ENCODE assay signal across 23 cellular contexts in the genomic region with DNA sequence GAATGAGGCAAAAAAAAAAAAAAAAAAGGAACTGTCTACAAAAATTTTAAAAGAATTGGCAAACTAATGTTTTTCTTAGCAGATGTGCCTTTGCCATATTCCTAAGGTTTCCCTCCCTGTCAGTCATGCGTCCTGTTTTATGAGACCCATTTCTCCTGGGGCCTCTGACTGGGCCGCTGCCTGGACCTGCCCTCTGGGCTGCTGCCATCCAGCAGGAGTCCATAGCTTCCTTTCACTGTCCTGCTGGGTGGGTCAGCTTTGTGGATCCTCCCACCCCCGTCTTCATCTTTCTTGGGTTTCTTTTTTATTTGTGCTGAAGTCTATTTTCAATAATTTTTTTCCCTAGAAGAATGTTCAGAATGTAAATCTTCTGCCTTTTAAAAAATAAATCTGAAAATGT.
DNase-seq lines count a peak whose midpoint lies in the region; ATAC-seq and TF ChIP-seq lines count a peak whose summit lies in the region.
"Had no signal": no experiment of that assay in that cellular context is flagged by ENCODE, and none has a peak within 500 bp of the region (broad histone marks: within the 10 kb centered on the region; RNA-seq: fewer than 3 reads in every experiment).

No MANE protein-coding gene starts in this region.

- H3K27me3 ChIP-seq in osteoblast (ENCODE audit: insufficient read depth, low read length) = no peaks in the 10 kb centered on the region
- H3K27me3 ChIP-seq: dorsolateral prefrontal cortex, hepatocyte, Peyer's patch had no signal

- H2AFZ ChIP-seq in osteoblast (ENCODE audit: low read length) = peak overlapping the region; percentile 44
- H2AFZ ChIP-seq: hepatocyte had no signal

- H3K27me3 Mint-ChIP-seq in stimulated activated naive CD8-positive, alpha-beta T cell treated with anti-CD3 and anti-CD28 coated beads, Interleukin-15, amount 100 ng/mL, for 72 hours = no peaks in the 10 kb centered on the region
- peaks cover 4% of the 10 kb centered on the region for H3K27me3 Mint-ChIP-seq in glutamatergic neuron (ENCODE audit: unreplicated experiment)
- H3K27me3 Mint-ChIP-seq: activated naive CD8-positive, alpha-beta T cell; CD8-positive, alpha-beta memory T cell had no signal

- H3K27ac ChIP-seq in RWPE1 (peak overlapping the region; percentile 45), osteoblast (ENCODE audit: low read depth, low read length) (peak overlapping the region; percentile 49)
- H3K27ac ChIP-seq: dorsolateral prefrontal cortex, hepatocyte, HL-60, Peyer's patch had no signal

- CTCF ChIA-PET in RWPE1 (lab: Yijun Ruan, JAX) = no interaction called here

- peak overlapping the region; percentile 42 for H3K4me2 ChIP-seq in osteoblast (ENCODE audit: insufficient read depth, low read length)
- H3K4me2 ChIP-seq: hepatocyte had no signal

- no peaks in the 10 kb centered on the region for H3K9me3 Mint-ChIP-seq in stimulated activated naive CD8-positive, alpha-beta T cell treated with anti-CD3 and anti-CD28 coated beads, Interleukin-15, amount 100 ng/mL, for 72 hours
- peaks cover 2% of the 10 kb centered on the region for H3K9me3 Mint-ChIP-seq in glutamatergic neuron (ENCODE audit: unreplicated experiment)
- H3K9me3 Mint-ChIP-seq: activated T-helper 1 cell treated with anti-CD3 and anti-CD28 coated beads, Interleukin-12 subunit alpha, Interleukin-12 subunit beta, Interleukin-2, Interleukin-4 antibody, amounts not matched to agents 30 ng/mL and 10 ng/mL and 1 ng/mL, durations not matched to agents 14 hours and 24 hours and 36 hours; CD8-positive, alpha-beta memory T cell; neural crest cell had no signal

- no peak overlapping the region for H3K27ac Mint-ChIP-seq in stimulated activated naive CD8-positive, alpha-beta T cell treated with anti-CD3 and anti-CD28 coated beads, Interleukin-15, amount 100 ng/mL, for 72 hours
- H3K27ac Mint-ChIP-seq in glutamatergic neuron (ENCODE audit: unreplicated experiment) = no peak overlapping the region
- H3K27ac Mint-ChIP-seq: activated naive CD8-positive, alpha-beta T cell; activated T-helper 1 cell treated with anti-CD3 and anti-CD28 coated beads, Interleukin-12 subunit alpha, Interleukin-12 subunit beta, Interleukin-2, Interleukin-4 antibody, amounts not matched to agents 30 ng/mL and 10 ng/mL and 1 ng/mL, durations not matched to agents 14 hours and 24 hours and 36 hours had no signal

- no peaks in the 10 kb centered on the region for H3K9me3 ChIP-seq in osteoblast (ENCODE audit: low read depth, low read length)
- H3K9me3 ChIP-seq: Peyer's patch had no signal

- H3K4me1 Mint-ChIP-seq in stimulated activated naive CD8-positive, alpha-beta T cell treated with anti-CD3 and anti-CD28 coated beads, Interleukin-15, amount 100 ng/mL, for 72 hours = peaks cover 6% of the 10 kb centered on the region
- H3K4me1 Mint-ChIP-seq in glutamatergic neuron (ENCODE audit: low read depth, unreplicated experiment) = peaks cover 4% of the 10 kb centered on the region
- H3K4me1 Mint-ChIP-seq: neural crest cell had no signal

- no peak for TF ChIP-seq CTCF in RWPE1 (conservative IDR thresholded peaks at IDR 0.05; ENCODE audit: low read depth)
- TF ChIP-seq CTCF in fibroblast of the aortic adventitia (IDR thresholded peaks at IDR 0.05; ENCODE audit: insufficient read depth, low read length) = no peak
- TF ChIP-seq CTCF in osteoblast (IDR thresholded peaks at IDR 0.05; ENCODE audit: extremely low read depth, low read depth, low read length) = no peak
- no peak for TF ChIP-seq CTCF in glutamatergic neuron (IDR thresholded peaks at IDR 0.05; ENCODE audit: partially characterized antibody, unreplicated experiment)

- H3K4me1 ChIP-seq in osteoblast (ENCODE audit: insufficient read depth, low read length) = peaks cover 26% of the 10 kb centered on the region
- H3K4me1 ChIP-seq: Peyer's patch had no signal

- H4K20me1 ChIP-seq in osteoblast (ENCODE audit: insufficient read depth, low read length) = no peaks in the 10 kb centered on the region

- H3K4me3 ChIP-seq in fibroblast of the aortic adventitia (ENCODE audit: low read depth, low read length) (no peak overlapping the region), osteoblast (ENCODE audit: insufficient read depth, low read length) (no peak overlapping the region)
- H3K4me3 ChIP-seq: dorsolateral prefrontal cortex, hepatocyte, Peyer's patch had no signal

- H3K79me2 ChIP-seq in osteoblast (ENCODE audit: insufficient read depth, low read length) = peaks cover 11% of the 10 kb centered on the region
- H3K79me2 ChIP-seq: hepatocyte had no signal

- no peak overlapping the region for H3K4me3 Mint-ChIP-seq in stimulated activated naive CD8-positive, alpha-beta T cell treated with anti-CD3 and anti-CD28 coated beads, Interleukin-15, amount 100 ng/mL, for 72 hours
- H3K4me3 Mint-ChIP-seq in glutamatergic neuron (ENCODE audit: unreplicated experiment) = no peak overlapping the region
- H3K4me3 Mint-ChIP-seq: activated naive CD8-positive, alpha-beta T cell; activated T-helper 1 cell treated with anti-CD3 and anti-CD28 coated beads, Interleukin-12 subunit alpha, Interleukin-12 subunit beta, Interleukin-2, Interleukin-4 antibody, amounts not matched to agents 30 ng/mL and 10 ng/mL and 1 ng/mL, durations not matched to agents 14 hours and 24 hours and 36 hours; CD8-positive, alpha-beta memory T cell; neural crest cell had no signal

- POLR2A ChIA-PET in RWPE1 (lab: Yijun Ruan, JAX; ENCODE audit: low non-redundant PET) = no interaction called here

- H3K36me3 Mint-ChIP-seq in glutamatergic neuron (ENCODE audit: unreplicated experiment) = peaks cover 9% of the 10 kb centered on the region
- H3K36me3 Mint-ChIP-seq: activated naive CD8-positive, alpha-beta T cell had no signal

- DNase-seq in AG20443 (ENCODE audit: low spot score) (peak; percentile 77), RWPE1 (ENCODE audit: low spot score) (peak; percentile 41), fibroblast of the aortic adventitia (ENCODE audit: low read depth) (peak; percentile 45), osteoblast (ENCODE audit: insufficient read length, low spot score, missing footprints) (peak; percentile 89), NCI-H526 treated with DMSO at 0.1 percent for 48 hours (lab: John Stamatoyannopoulos, UW) (no peak), glutamatergic neuron (no peak)
- DNase-seq in stimulated activated naive CD8-positive, alpha-beta T cell treated with anti-CD3 and anti-CD28 coated beads, Interleukin-15, amount 100 ng/mL, for 72 hours = no peak
- DNase-seq: CD8-positive, alpha-beta memory T cell; DND-41; dorsolateral prefrontal cortex; mesendoderm; MM.1S; NCI-H1694; NCI-H2227 treated with DMSO at 0.1 percent for 48 hours; Peyer's patch; stimulated activated CD4-positive, alpha-beta T cell treated with anti-CD3 and anti-CD28 coated beads, Interleukin-12 subunit alpha, Interleukin-12 subunit beta, amount 100 ng/mL, for 4 hours had no signal

- ATAC-seq in HG03039 (IDR thresholded peaks at IDR 0.05; ENCODE audit: unreplicated experiment) = no peak
- no peak for ATAC-seq in stimulated activated naive CD8-positive, alpha-beta T cell treated with anti-CD3 and anti-CD28 coated beads, Interleukin-15, amount 100 ng/mL, for 72 hours
- ATAC-seq: esophagus mucosa had no signal

- H3K36me3 ChIP-seq in osteoblast (ENCODE audit: insufficient read depth, low read length) = no peaks in the 10 kb centered on the region
- H3K36me3 ChIP-seq: Peyer's patch had no signal

Comparison
In these comparisons a context has a peak if more than half of its experiments do, and no peak if none do; other contexts are left out.
1. DNase-seq: peak in AG20443 (single experiment), RWPE1 (single experiment), fibroblast of the aortic adventitia (single experiment) and osteoblast (single experiment); none in NCI-H526 treated with DMSO at 0.1 percent for 48 hours (single experiment), stimulated activated naive CD8-positive, alpha-beta T cell treated with anti-CD3 and anti-CD28 coated beads, Interleukin-15, amount 100 ng/mL, for 72 hours (0 of 2) and glutamatergic neuron (single experiment).